Comparison of ENCODE assay signal across 8 cellular contexts in the genomic region with DNA sequence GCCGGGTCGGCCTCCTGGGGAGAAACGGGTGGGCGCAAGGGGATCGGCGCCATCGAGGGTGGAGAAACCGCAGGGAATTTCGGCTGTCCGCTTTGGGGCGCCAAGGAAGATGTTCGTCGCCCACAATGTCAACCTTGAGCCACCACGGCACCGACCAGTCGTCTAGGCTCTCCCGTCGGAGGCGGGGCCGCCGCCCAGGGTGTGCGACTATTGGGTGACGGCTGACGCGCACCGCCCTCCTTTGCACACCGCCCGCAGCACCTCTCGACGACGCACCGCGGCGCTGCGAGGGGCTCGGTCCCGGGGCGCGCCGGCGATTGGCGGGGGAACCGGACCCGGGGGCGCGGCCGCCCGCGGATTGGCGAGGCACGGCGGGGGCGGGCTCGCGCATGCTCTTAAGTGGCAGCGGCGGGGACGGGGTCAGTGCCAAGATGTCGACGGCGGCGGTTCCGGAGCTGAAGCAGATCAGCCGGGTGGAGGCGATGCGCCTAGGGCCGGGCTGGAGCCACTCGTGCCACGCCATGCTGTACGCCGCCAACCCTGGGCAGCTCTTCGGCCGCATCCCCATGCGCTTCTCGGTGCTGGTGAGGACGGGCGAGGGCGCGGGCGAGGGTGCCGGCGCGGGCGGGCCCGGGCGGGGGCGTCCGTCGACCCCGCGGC. TPM values are rescaled to one million over a fixed set of nuclear protein-coding genes. Genes with fewer than 3 reads are reported as not detected.
DNase-seq lines count a peak whose midpoint lies in the region; ATAC-seq and TF ChIP-seq lines count a peak whose summit lies in the region.

Gene NUDT16L1 (plus strand): TSS at position 267 of the 660 bp plus-strand sequence. CDS start 165 bp downstream, at position 432.

- WGBS in smooth muscle cell (ENCODE audit: low lambda C conversion rate): under 1% methylated on average over 69 of the region's 91 CpGs

- peaks cover 5% of the 10 kb centered on the region for H4K20me1 ChIP-seq in smooth muscle cell (ENCODE audit: low read depth)

- no peaks in the 10 kb centered on the region for H3K4me1 ChIP-seq in smooth muscle cell (ENCODE audit: low read depth)

- H3K4me2 ChIP-seq in smooth muscle cell: peak within 1 kb of the TSS; percentile 98

- H3K36me3 ChIP-seq in smooth muscle cell (ENCODE audit: low read depth): no peaks in the 10 kb centered on the region

- peak within 1 kb of the TSS; percentile 46 for H3K27ac ChIP-seq in smooth muscle cell (ENCODE audit: low read depth)

- H3K9ac ChIP-seq in smooth muscle cell (ENCODE audit: low read depth): peak within 1 kb of the TSS; percentile 84

- POLR2A ChIA-PET in activated B cell treated with CpG ODN at 0.5 μM for 24 hours (lab: Charles Lee): interaction anchor here (0.6 to 2.2 kb wide), 7 partner anchors 41 to 189 kb away, joined by 3 to 27 read pairs (median 5); partner anchors contain the start of genes ANKS3, DNAAF8 and ROGDI

- no peak for TF ChIP-seq CTCF in AG09309 (IDR thresholded peaks at IDR 0.05; ENCODE audit: control insufficient read depth, insufficient read depth, low read depth, low read length, missing control alignments)
- TF ChIP-seq CTCF in activated B cell treated with CpG ODN at 0.5 μM for 24 hours (IDR thresholded peaks at IDR 0.05): no peak
- TF ChIP-seq CTCF in cardiac fibroblast (IDR thresholded peaks at IDR 0.05; ENCODE audit: low read depth, low read length): no peak
- no peak for TF ChIP-seq CTCF in smooth muscle cell (IDR thresholded peaks at IDR 0.05; ENCODE audit: borderline replicate concordance, insufficient read depth, poor library complexity, severe bottlenecking)

- peak; percentile 60 for DNase-seq in AG09309 (ENCODE audit: low read depth)
- DNase-seq in NCI-H345 (lab: John Stamatoyannopoulos, UW): peak; percentile 97
- peak; percentile 98 for DNase-seq in activated B cell treated with CpG ODN at 0.5 μM for 24 hours
- peak; percentile 91 to 96 for DNase-seq in cardiac fibroblast (ENCODE audit: low read depth in 2 of 2)
- peak; percentile 100 for DNase-seq in iPS-NIHi7 (ENCODE audit: extremely low spot score)
- peak; percentile 86 for DNase-seq in smooth muscle cell (lab: John Stamatoyannopoulos, UW; ENCODE audit: unreplicated experiment)

- H3K79me2 ChIP-seq in smooth muscle cell (ENCODE audit: low read depth): no peaks in the 10 kb centered on the region

- peak within 1 kb of the TSS; percentile 69 for H3K27ac Mint-ChIP-seq in activated B cell treated with CpG ODN at 0.5 μM for 24 hours

- no peaks in the 10 kb centered on the region for H3K9me3 ChIP-seq in smooth muscle cell (replicated peaks; ENCODE audit: low read depth)

- no peaks in the 10 kb centered on the region for H3K9me3 Mint-ChIP-seq in activated B cell treated with CpG ODN at 0.5 μM for 24 hours

- H3K27me3 Mint-ChIP-seq in activated B cell treated with CpG ODN at 0.5 μM for 24 hours: no peaks in the 10 kb centered on the region

- ATAC-seq in GM19023 (IDR thresholded peaks at IDR 0.05; ENCODE audit: unreplicated experiment) (peak; percentile 89), HG03196 (IDR thresholded peaks at IDR 0.05; ENCODE audit: unreplicated experiment) (peak; percentile 88), activated B cell treated with CpG ODN at 0.5 μM for 24 hours (ENCODE audit: low read depth) (peak; percentile 96)

- H3K36me3 Mint-ChIP-seq in activated B cell treated with CpG ODN at 0.5 μM for 24 hours (ENCODE audit: low read depth): peaks cover 22% of the 10 kb centered on the region

- CTCF ChIA-PET in activated B cell treated with CpG ODN at 0.5 μM for 24 hours (lab: Charles Lee): interaction anchor here (1.0 kb wide), 2 partner anchors 77 to 108 kb away, joined by 3 read pairs; no protein-coding TSS in a partner anchor

- peaks cover 9% of the 10 kb centered on the region for H3K4me1 Mint-ChIP-seq in activated B cell treated with CpG ODN at 0.5 μM for 24 hours

- H3K27me3 ChIP-seq in smooth muscle cell (ENCODE audit: low read depth): no peaks in the 10 kb centered on the region

- intact Hi-C loops in activated B cell treated with CpG ODN at 0.5 μM for 24 hours (cut with micrococcal nuclease): loop anchor here (1.0 to 5.0 kb wide), 9 partner anchors 41 to 422 kb away; partner anchors contain the start of genes ANKS3, CORO7, DNAAF8 and EEF2KMT

- H3K4me3 ChIP-seq in AG09309 (ENCODE audit: control insufficient read depth, low read depth, low read length): peak within 1 kb of the TSS; percentile 73
- H3K4me3 ChIP-seq in cardiac fibroblast (replicated peaks in 1 of 2; ENCODE audit: low read depth in 2 of 2, low read length in 2 of 2): peak within 1 kb of the TSS; percentile 88 to 94
- peak within 1 kb of the TSS; percentile 95 for H3K4me3 ChIP-seq in smooth muscle cell

- peaks cover 9% of the 10 kb centered on the region for H3F3A ChIP-seq in smooth muscle cell (ENCODE audit: low read depth)

- no peak within 1 kb of the TSS for H2AFZ ChIP-seq in smooth muscle cell (ENCODE audit: low read depth)

- peak within 1 kb of the TSS; percentile 85 for H3K4me3 Mint-ChIP-seq in activated B cell treated with CpG ODN at 0.5 μM for 24 hours

RNA-seq across cellular contexts. Expression of gene NUDT16L1, which starts in this region (rescaled TPM):
- total RNA-seq in activated B cell treated with CpG ODN at 0.5 μM for 24 hours (32.0 and 32.9 TPM in 2 replicates), smooth muscle cell (15.4 and 17.6 TPM in 2 replicates)
- 47.6 and 48.3 TPM in 2 replicates for polyA plus RNA-seq in smooth muscle cell

Comparison
In these comparisons a context has a peak if more than half of its experiments do, and no peak if none do; other contexts are left out.
1. Peak in every context shown above with its lines: DNase-seq, ATAC-seq, H3K4me3 ChIP-seq and H3K27ac ChIP-seq.